In the genomic region with DNA sequence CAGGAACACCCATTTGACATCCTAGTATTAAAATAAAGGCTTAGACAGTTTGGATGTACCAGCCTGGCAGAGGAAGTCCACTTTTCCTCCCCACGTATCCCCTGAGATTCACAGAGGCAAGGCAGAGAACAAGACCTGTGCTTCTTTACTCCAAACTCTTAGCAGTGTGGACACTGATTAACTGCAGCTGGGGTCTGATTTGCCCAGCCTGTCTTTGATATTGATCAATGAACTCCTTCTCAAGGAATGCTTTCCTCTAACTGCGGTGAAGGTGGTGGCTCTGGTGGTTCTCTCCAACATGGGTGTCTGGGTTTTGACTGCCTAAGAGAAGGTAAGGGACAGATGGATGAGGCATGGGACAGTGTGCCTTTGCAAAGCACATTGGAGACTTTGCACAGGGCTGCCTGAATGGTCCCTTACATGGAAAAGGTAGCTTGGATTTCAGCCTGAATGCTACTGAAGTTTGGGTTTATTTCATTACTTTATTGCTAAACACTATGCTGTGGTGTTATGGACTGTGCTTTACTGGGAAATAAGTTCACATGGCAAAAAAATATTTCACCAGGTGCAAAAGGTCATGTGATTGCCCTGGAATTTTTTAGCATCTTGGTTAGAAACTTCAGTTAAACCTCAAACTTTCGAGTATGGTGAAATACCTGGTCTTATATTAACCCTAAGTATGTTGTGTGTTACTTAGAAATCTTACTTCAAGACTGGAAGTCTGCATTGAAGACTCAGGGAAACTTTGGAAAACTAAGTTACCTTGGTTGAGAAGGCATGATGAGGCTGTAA, we compare ENCODE assay signal across 16 cellular contexts. TPM values are rescaled to one million over a fixed set of nuclear protein-coding genes. Genes with fewer than 3 reads are reported as not detected.
DNase-seq lines count a peak whose midpoint lies in the region; ATAC-seq lines count a peak whose summit lies in the region.
"Had no signal": no experiment of that assay in that cellular context is flagged by ENCODE, and none has a peak within 500 bp of the region (broad histone marks: within the 10 kb centered on the region; RNA-seq: fewer than 3 reads in every experiment).

No MANE protein-coding gene starts in this region.

- H3K36me3 Mint-ChIP-seq in activated naive CD8-positive, alpha-beta T cell = peaks cover 3% of the 10 kb centered on the region
- no peaks in the 10 kb centered on the region for H3K36me3 Mint-ChIP-seq in activated naive CD8-positive, alpha-beta T cell treated with anti-CD3 and anti-CD28 coated beads, Interleukin-2, amount 50 U/mL, for 24 hours (ENCODE audit: low read depth)
- no peaks in the 10 kb centered on the region for H3K36me3 Mint-ChIP-seq in stimulated activated memory B cell treated with anti-CD40 and anti-IgM and Interleukin-4, amounts not matched to agents 10 μg/mL and 1 μg/mL and 100 μg/mL, for 72 hours
- H3K36me3 Mint-ChIP-seq: neural progenitor cell, T-cell had no signal

- no peak overlapping the region for H3K27ac Mint-ChIP-seq in activated naive CD8-positive, alpha-beta T cell
- H3K27ac Mint-ChIP-seq in activated naive CD8-positive, alpha-beta T cell treated with anti-CD3 and anti-CD28 coated beads, Interleukin-2, amount 50 U/mL, for 24 hours = no peak overlapping the region
- H3K27ac Mint-ChIP-seq in stimulated activated memory B cell treated with anti-CD40 and anti-IgM and Interleukin-4, amounts not matched to agents 10 μg/mL and 1 μg/mL and 100 μg/mL, for 72 hours = no peak overlapping the region

- no peak for ATAC-seq in activated naive CD8-positive, alpha-beta T cell treated with anti-CD3 and anti-CD28 coated beads, Interleukin-2, amount 50 U/mL, for 24 hours
- ATAC-seq in HG02623 (IDR thresholded peaks at IDR 0.05; ENCODE audit: unreplicated experiment) (peak; percentile 36), left colon (no peak)
- ATAC-seq in stimulated activated memory B cell treated with anti-CD40 and anti-IgM and Interleukin-4, amounts not matched to agents 10 μg/mL and 1 μg/mL and 100 μg/mL, for 72 hours = peak; percentile 34
- ATAC-seq: T-cell had no signal

- peaks cover 41% of the 10 kb centered on the region for H3K27me3 Mint-ChIP-seq in activated naive CD8-positive, alpha-beta T cell
- peaks cover 57% of the 10 kb centered on the region for H3K27me3 Mint-ChIP-seq in activated naive CD8-positive, alpha-beta T cell treated with anti-CD3 and anti-CD28 coated beads, Interleukin-2, amount 50 U/mL, for 24 hours
- peaks cover 27% of the 10 kb centered on the region for H3K27me3 Mint-ChIP-seq in stimulated activated memory B cell treated with anti-CD40 and anti-IgM and Interleukin-4, amounts not matched to agents 10 μg/mL and 1 μg/mL and 100 μg/mL, for 72 hours

- intact Hi-C loops in left colon (cut with DNase I, micrococcal nuclease) = no loop called here

- peak overlapping the region; percentile 64 for H3K4me3 Mint-ChIP-seq in activated naive CD8-positive, alpha-beta T cell
- H3K4me3 Mint-ChIP-seq in activated naive CD8-positive, alpha-beta T cell treated with anti-CD3 and anti-CD28 coated beads, Interleukin-2, amount 50 U/mL, for 24 hours = no peak overlapping the region
- H3K4me3 Mint-ChIP-seq in stimulated activated memory B cell treated with anti-CD40 and anti-IgM and Interleukin-4, amounts not matched to agents 10 μg/mL and 1 μg/mL and 100 μg/mL, for 72 hours = no peak overlapping the region

- no peaks in the 10 kb centered on the region for H3K9me3 Mint-ChIP-seq in activated naive CD8-positive, alpha-beta T cell (ENCODE audit: low read depth)
- H3K9me3 Mint-ChIP-seq in activated naive CD8-positive, alpha-beta T cell treated with anti-CD3 and anti-CD28 coated beads, Interleukin-2, amount 50 U/mL, for 24 hours = no peaks in the 10 kb centered on the region
- no peaks in the 10 kb centered on the region for H3K9me3 Mint-ChIP-seq in stimulated activated memory B cell treated with anti-CD40 and anti-IgM and Interleukin-4, amounts not matched to agents 10 μg/mL and 1 μg/mL and 100 μg/mL, for 72 hours
- H3K9me3 Mint-ChIP-seq: neural progenitor cell, T-cell had no signal

- no peak for DNase-seq in activated naive CD8-positive, alpha-beta T cell treated with anti-CD3 and anti-CD28 coated beads, Interleukin-2, amount 50 U/mL, for 24 hours
- DNase-seq in SK-N-DZ (ENCODE audit: low spot score) (peak; percentile 3), left colon (no peak), NCI-H524 (lab: John Stamatoyannopoulos, UW) (no peak)
- no peak for DNase-seq in activated CD4-positive, CD25-positive, alpha-beta regulatory T cell treated with anti-CD3 and anti-CD28 coated beads, Interleukin-2, amount 50 U/mL, for 72 hours
- DNase-seq: activated CD4-positive, alpha-beta T cell treated with anti-CD3 and anti-CD28 coated beads, Interleukin-2, amount 50 U/mL, for 48 hours; COR-L47; heart right ventricle; left ventricle myocardium superior; NCI-H2029 treated with DMSO at 0.1 percent for 48 hours; T-cell; transverse colon had no signal

- peaks cover 13% of the 10 kb centered on the region for H3K4me1 Mint-ChIP-seq in activated naive CD8-positive, alpha-beta T cell (ENCODE audit: low read depth)
- H3K4me1 Mint-ChIP-seq in activated naive CD8-positive, alpha-beta T cell treated with anti-CD3 and anti-CD28 coated beads, Interleukin-2, amount 50 U/mL, for 24 hours = peaks cover 18% of the 10 kb centered on the region
- peaks cover 13% of the 10 kb centered on the region for H3K4me1 Mint-ChIP-seq in stimulated activated memory B cell treated with anti-CD40 and anti-IgM and Interleukin-4, amounts not matched to agents 10 μg/mL and 1 μg/mL and 100 μg/mL, for 72 hours

RNA-seq across cellular contexts. Expression of a gene that starts 1.8 kb away (rescaled TPM):
- polyA plus RNA-seq in SK-N-DZ (2014; cell fraction: cytosol; rRNA removed) = 0.43 and 4.6 TPM in 2 replicates
- polyA plus RNA-seq in SK-N-DZ (2014; cell fraction: nucleus; rRNA removed) = 1.6 and 2.7 TPM in 2 replicates
- 1 to 10 TPM; 1.6 to 2.5 TPM for total RNA-seq in left colon

RNA-seq across cellular contexts. Expression of a gene that starts 42.6 kb away (rescaled TPM):
- 22.1 and 23.1 TPM in 2 replicates for polyA plus RNA-seq in SK-N-DZ (2014; cell fraction: cytosol; rRNA removed)
- 7.0 and 7.9 TPM in 2 replicates for polyA plus RNA-seq in SK-N-DZ (2014; cell fraction: nucleus; rRNA removed)
- total RNA-seq in left colon = 10 to 100 TPM; 13.3 to 17.5 TPM

Comparison
In these comparisons a context has a peak if more than half of its experiments do, and no peak if none do; other contexts are left out.
1. ATAC-seq: peak in HG02623 (single experiment) and stimulated activated memory B cell treated with anti-CD40 and anti-IgM and Interleukin-4, amounts not matched to agents 10 μg/mL and 1 μg/mL and 100 μg/mL, for 72 hours (single experiment); none in activated naive CD8-positive, alpha-beta T cell treated with anti-CD3 and anti-CD28 coated beads, Interleukin-2, amount 50 U/mL, for 24 hours (single experiment) and left colon (single experiment).